ENCODE assay signal across 8 cellular contexts in genomic region chr22:30245181-30245984, GRCh38. TPM values are rescaled to one million over a fixed set of nuclear protein-coding genes. Genes with fewer than 3 reads are reported as not detected.
DNase-seq lines count a peak whose midpoint lies in the region; ATAC-seq and TF ChIP-seq lines count a peak whose summit lies in the region.

No MANE protein-coding gene starts in this region.

- no peak overlapping the region for H3K27ac Mint-ChIP-seq in GM23338

- H4K20me1 ChIP-seq in GM23338 (replicated peaks; ENCODE audit: insufficient read depth) (no peaks in the 10 kb centered on the region), smooth muscle cell (ENCODE audit: low read depth) (no peaks in the 10 kb centered on the region)

- peak overlapping the region; percentile 87 for H3K4me3 Mint-ChIP-seq in GM23338

- H3K4me1 ChIP-seq in GM23338 (ENCODE audit: insufficient read depth) (peaks cover 12% of the 10 kb centered on the region), smooth muscle cell (ENCODE audit: low read depth) (peaks cover 10% of the 10 kb centered on the region)

- no peaks in the 10 kb centered on the region for H3K9me3 ChIP-seq in smooth muscle cell (replicated peaks; ENCODE audit: low read depth)

- no peaks in the 10 kb centered on the region for H3K36me3 ChIP-seq in GM23338 (ENCODE audit: insufficient read depth)
- no peaks in the 10 kb centered on the region for H3K36me3 ChIP-seq in smooth muscle cell (ENCODE audit: low read depth)

- H3K4me2 ChIP-seq in GM23338 (peak overlapping the region; percentile 99), smooth muscle cell (peak overlapping the region; percentile 97)

- peak overlapping the region; percentile 90 for H2AFZ ChIP-seq in GM23338
- no peak overlapping the region for H2AFZ ChIP-seq in smooth muscle cell (ENCODE audit: low read depth)

- H3K27me3 ChIP-seq in GM23338 (ENCODE audit: insufficient read depth) (no peaks in the 10 kb centered on the region), smooth muscle cell (ENCODE audit: low read depth) (no peaks in the 10 kb centered on the region)

- no peak overlapping the region for H3K27ac ChIP-seq in GM23338 (ENCODE audit: low read depth)
- H3K27ac ChIP-seq in smooth muscle cell (ENCODE audit: low read depth), result peak overlapping the region; percentile 79

- H3F3A ChIP-seq in GM23338 (replicated peaks; ENCODE audit: low read depth) (no peaks in the 10 kb centered on the region), smooth muscle cell (ENCODE audit: low read depth) (peaks cover 19% of the 10 kb centered on the region)

- H3K4me1 Mint-ChIP-seq in GM23338, result peaks cover 30% of the 10 kb centered on the region

- TF ChIP-seq POLR2A in lower leg skin (IDR thresholded peaks at IDR 0.05), result no peak

- no peaks in the 10 kb centered on the region for H3K9me3 Mint-ChIP-seq in GM23338

- intact Hi-C loops in lower leg skin (cut with DNase I; ENCODE audit: low total_unique reads), result no loop called here

- 45% methylated on average over 15 of the region's 15 CpGs for WGBS in smooth muscle cell (ENCODE audit: low lambda C conversion rate)
- WGBS in lower leg skin, 2 donors, result 56 to 60% methylated on average over 14 to 15 of the region's 15 CpGs

- H3K9me2 ChIP-seq in GM23338 (ENCODE audit: insufficient read depth), result no peaks in the 10 kb centered on the region

- H3K4me3 ChIP-seq in GM23338 (peak overlapping the region; percentile 93), iPS-11a (ENCODE audit: low read depth, low read length) (peak overlapping the region; percentile 63), smooth muscle cell (peak overlapping the region; percentile 85), lower leg skin (ENCODE audit: low read depth, poor library complexity, severe bottlenecking) (no peak overlapping the region)

- peaks cover 20% of the 10 kb centered on the region for H3K36me3 Mint-ChIP-seq in GM23338 (ENCODE audit: low read depth)

- H3K27me3 Mint-ChIP-seq in GM23338 (ENCODE audit: insufficient read depth, low read depth, poor library complexity), result peaks cover 16% of the 10 kb centered on the region

- peak overlapping the region; percentile 84 for H3K9ac ChIP-seq in smooth muscle cell (ENCODE audit: low read depth)

- no peak for TF ChIP-seq CTCF in GM23338 (conservative IDR thresholded peaks at IDR 0.05; ENCODE audit: low read depth in 2 of 2)
- no peak for TF ChIP-seq CTCF in smooth muscle cell (IDR thresholded peaks at IDR 0.05; ENCODE audit: borderline replicate concordance, insufficient read depth, poor library complexity, severe bottlenecking)
- no peak for TF ChIP-seq CTCF in lower leg skin (IDR thresholded peaks at IDR 0.05)

- DNase-seq in GM23338 (ENCODE audit: low spot score) (peak; percentile 75), smooth muscle cell (lab: John Stamatoyannopoulos, UW; ENCODE audit: unreplicated experiment) (no peak), NCI-H2107 treated with DMSO at 0.1 percent for 48 hours (lab: John Stamatoyannopoulos, UW; ENCODE audit: unreplicated experiment) (no peak), lower leg skin (ENCODE audit: low spot score in 2 of 2) (no peak), NCI-H2081 treated with DMSO at 0.1 percent for 48 hours (lab: John Stamatoyannopoulos, UW) (no peak)
- DNase-seq in activated CD4-positive, alpha-beta T cell treated with anti-CD3 and anti-CD28 coated beads, Interleukin-2, amount 50 U/mL, for 48 hours, result peak; percentile 57 to 66

- ATAC-seq in GM23338, result peak; percentile 54
- no peak for ATAC-seq in HG03571 (IDR thresholded peaks at IDR 0.05; ENCODE audit: unreplicated experiment)

- no peaks in the 10 kb centered on the region for H3K79me2 ChIP-seq in GM23338 (replicated peaks; ENCODE audit: insufficient read depth)
- H3K79me2 ChIP-seq in smooth muscle cell (ENCODE audit: low read depth), result peaks cover 42% of the 10 kb centered on the region

TF ChIP-seq in GM23338, 12 proteins besides CTCF, POLR2A, EP300 and RAD21:
- TF ChIP-seq JUNB (IDR thresholded peaks at IDR 0.05; ENCODE audit: unreplicated experiment) (no peak), POLR2AphosphoS5 (IDR thresholded peaks at IDR 0.05; ENCODE audit: low read depth) (peak; percentile 45; the same call in 1 of the 2 replicates)

RNA-seq across cellular contexts. Expression of gene LIF, which starts 1.2 kb away (rescaled TPM):
- 3.6 and 5.9 TPM in 2 replicates for total RNA-seq in GM23338 (2014; rRNA removed; shearing (Covaris generic))
- 1.2 and 1.8 TPM in 2 replicates for polyA plus RNA-seq in GM23338 (2016; fragmentation: Nextera tagmentation; extraction: Ambion mirVana)
- 29.9 and 40.6 TPM in 2 replicates for total RNA-seq in smooth muscle cell
- polyA plus RNA-seq in smooth muscle cell, result 28.9 and 31.2 TPM in 2 replicates
- 10 to 100 TPM in 1 of 4 donors, 1 to 10 TPM in 3; 5.2 to 11.8 (median 7.0) TPM for total RNA-seq in lower leg skin

RNA-seq across cellular contexts. Expression of gene OSM, which starts 21.3 kb away (rescaled TPM):
- not detected in 2 replicates for total RNA-seq in GM23338 (2014; rRNA removed; shearing (Covaris generic))
- polyA plus RNA-seq in GM23338 (2016; fragmentation: Nextera tagmentation; extraction: Ambion mirVana) (not detected in 2 replicates), smooth muscle cell (0.14 and 1.0 TPM in 2 replicates)
- total RNA-seq in smooth muscle cell (0.27 and 1.5 TPM in 2 replicates), lower leg skin (under 1 TPM in 3 of 4 donors, not detected in 1; 0.27 to 0.34 (median 0.29) TPM)

RNA-seq across cellular contexts. Expression of gene CASTOR1, which starts 43.9 kb away (rescaled TPM):
- total RNA-seq in GM23338 (2014; rRNA removed; shearing (Covaris generic)), result 23.2 and 36.0 TPM in 2 replicates
- polyA plus RNA-seq in GM23338 (2016; fragmentation: Nextera tagmentation; extraction: Ambion mirVana), result 11.3 and 22.0 TPM in 2 replicates
- total RNA-seq in smooth muscle cell, result 9.8 and 16.1 TPM in 2 replicates
- 21.8 and 22.6 TPM in 2 replicates for polyA plus RNA-seq in smooth muscle cell
- 10 to 100 TPM; 16.3 to 38.1 (median 22.6) TPM for total RNA-seq in lower leg skin

Comparison
In these comparisons a context has a peak if more than half of its experiments do, and no peak if none do; other contexts are left out.
1. DNase-seq: peak in GM23338 (single experiment) and activated CD4-positive, alpha-beta T cell treated with anti-CD3 and anti-CD28 coated beads, Interleukin-2, amount 50 U/mL, for 48 hours (2 of 2); none in smooth muscle cell (single experiment), NCI-H2107 treated with DMSO at 0.1 percent for 48 hours (single experiment), lower leg skin (0 of 2) and NCI-H2081 treated with DMSO at 0.1 percent for 48 hours (single experiment).